ENCODE assay signal across 17 cellular contexts in genomic region chr7:38291117-38291647, GRCh38.
DNase-seq lines count a peak whose midpoint lies in the region; ATAC-seq, FAIRE-seq and TF ChIP-seq lines count a peak whose summit lies in the region.
"Had no signal": no experiment of that assay in that cellular context is flagged by ENCODE, and none has a peak within 500 bp of the region (broad histone marks: within the 10 kb centered on the region; RNA-seq: fewer than 3 reads in every experiment).

No MANE protein-coding gene starts in this region.

- WGBS in HepG2 (ENCODE audit: low lambda C conversion rate): 40% methylated on average over 7 of the region's 9 CpGs
- 75% methylated on average over 2 of the region's 9 CpGs for WGBS in right lobe of liver (ENCODE audit: insufficient coverage, low coverage, low lambda C conversion rate, missing lambda C conversion rate)
- 11% methylated on average over 9 of the region's 9 CpGs for WGBS in K562 (ENCODE audit: insufficient coverage, low coverage, missing lambda C conversion rate)

- H3K27me3 ChIP-seq in HepG2 (ENCODE audit: control insufficient read depth in 1 of 2, insufficient read depth in 2 of 2, low read length in 2 of 2) (no peaks in the 10 kb centered on the region), right lobe of liver (no peaks in the 10 kb centered on the region), K562 (ENCODE audit: control insufficient read depth in 2 of 2, insufficient read depth in 2 of 2, low read length in 2 of 2) (peaks cover 0 to 7% of the 10 kb centered on the region in 2 experiments; a peak in 3 of 5 replicates), right atrium auricular region (no peaks in the 10 kb centered on the region)
- H3K27me3 ChIP-seq: suprapubic skin had no signal

- CTCF ChIA-PET in HepG2 (lab: Yijun Ruan, JAX; ENCODE audit: low intra/inter-chr PET ratio, low total read pairs) (no interaction called here), K562 (lab: Yijun Ruan, JAX; ENCODE audit: low intra/inter-chr PET ratio) (no interaction called here)

- H3K4me2 ChIP-seq in HepG2 (ENCODE audit: low read depth, low read length) (no peak overlapping the region), K562 (ENCODE audit: insufficient read depth, low read length) (peak overlapping the region; percentile 27; the same call in 1 of the 2 replicates)

- FAIRE-seq in HepG2 (lab: Jason Lieb, UNC) (no peak), K562 (lab: Jason Lieb, UNC) (peak; percentile 73)

- H3K27ac ChIP-seq in HepG2 (ENCODE audit: extremely low read length, insufficient read depth, low read length): no peak overlapping the region
- no peak overlapping the region for H3K27ac ChIP-seq in right lobe of liver
- H3K27ac ChIP-seq in K562 (ENCODE audit: extremely low read depth, low read depth, low read length): no peak overlapping the region
- H3K27ac ChIP-seq in right atrium auricular region: no peak overlapping the region
- H3K27ac ChIP-seq: suprapubic skin had no signal

- H3K9me3 ChIP-seq in HepG2 (ENCODE audit: low read length): no peaks in the 10 kb centered on the region
- H3K9me3 ChIP-seq in right lobe of liver: no peaks in the 10 kb centered on the region
- H3K9me3 ChIP-seq in K562 (replicated peaks; ENCODE audit: control insufficient read depth, insufficient read depth, low read depth, low read length): no peaks in the 10 kb centered on the region
- no peaks in the 10 kb centered on the region for H3K9me3 ChIP-seq in right atrium auricular region
- H3K9me3 ChIP-seq: suprapubic skin had no signal

- TF ChIP-seq EP300 in HepG2 (IDR thresholded peaks at IDR 0.05; ENCODE audit: low read depth in 2 of 2, low read length in 2 of 2): no peak
- no peak for TF ChIP-seq EP300 in HepG2 (CRISPR knock-in tag; IDR thresholded peaks at IDR 0.05; ENCODE audit: borderline replicate concordance)
- no peak for TF ChIP-seq EP300 in K562 (IDR thresholded peaks at IDR 0.05; ENCODE audit: low read length)

- DNase-seq in HepG2 (ENCODE audit: low spot score) (no peak), right lobe of liver (no peak), NAMALWA (ENCODE audit: low spot score) (peak; percentile 28), K562 (ENCODE audit: extremely low read depth in 1 of 4, low spot score in 3 of 4) (peak in 3 of 4 experiments; percentile 17 to 39 (median 27)), right atrium auricular region (ENCODE audit: low spot score) (no peak), DMS 273 (lab: John Stamatoyannopoulos, UW; ENCODE audit: unreplicated experiment) (no peak)
- DNase-seq: activated naive CD8-positive, alpha-beta T cell treated with anti-CD3 and anti-CD28 coated beads, Interleukin-2, amount 10 ng/mL, durations not matched to agents 7 days and 5 days; CD4-positive, CD25-positive, alpha-beta regulatory T cell; DMS53; foreskin melanocyte; left colon; NCI-H2029 treated with DMSO at 0.1 percent for 48 hours; NCI-H446 treated with DMSO at 0.1 percent for 48 hours; SHP77 had no signal

- no peak overlapping the region for H3K4me3 ChIP-seq in HepG2 (replicated peaks in 1 of 3; ENCODE audit: insufficient read depth in 1 of 3, low read depth in 2 of 3, low read length in 3 of 3)
- no peak overlapping the region for H3K4me3 ChIP-seq in right lobe of liver
- no peak overlapping the region for H3K4me3 ChIP-seq in K562
- H3K4me3 ChIP-seq in right atrium auricular region: no peak overlapping the region
- H3K4me3 ChIP-seq: suprapubic skin had no signal

- H3K36me3 ChIP-seq in HepG2 (replicated peaks in 1 of 2; ENCODE audit: control insufficient read depth in 1 of 2, insufficient read depth in 2 of 2, low read length in 2 of 2): no peaks in the 10 kb centered on the region
- no peaks in the 10 kb centered on the region for H3K36me3 ChIP-seq in right lobe of liver
- no peaks in the 10 kb centered on the region for H3K36me3 ChIP-seq in K562 (ENCODE audit: control insufficient read depth, insufficient read depth, low read length)
- H3K36me3 ChIP-seq in right atrium auricular region: no peaks in the 10 kb centered on the region
- H3K36me3 ChIP-seq: suprapubic skin had no signal

- no peaks in the 10 kb centered on the region for H3K79me2 ChIP-seq in HepG2 (ENCODE audit: insufficient read depth, low read length)
- H3K79me2 ChIP-seq in K562 (ENCODE audit: control insufficient read depth, insufficient read depth, low read length): no peaks in the 10 kb centered on the region

- intact Hi-C loops in HepG2 (cut with micrococcal nuclease; ENCODE audit: unreplicated experiment) (no loop called here), right lobe of liver (cut with DNase I) (no loop called here), K562 (cut with micrococcal nuclease) (no loop called here)

- ATAC-seq in HepG2 (peak; percentile 51; the same call in 2 of the 3 replicates), right lobe of liver (no peak), K562 (peak; percentile 88), HG02798 (IDR thresholded peaks at IDR 0.05; ENCODE audit: poor library complexity, unreplicated experiment) (no peak), GM21423 (IDR thresholded peaks at IDR 0.05; ENCODE audit: unreplicated experiment) (no peak)
- ATAC-seq: left colon had no signal

- POLR2A ChIA-PET in HepG2 (lab: Yijun Ruan, JAX) (no interaction called here), K562 (lab: Yijun Ruan, JAX) (interaction anchor here (1.0 kb wide), 1 partner anchor 12 kb away, joined by 3 read pairs; no protein-coding TSS in a partner anchor)

- 0 out of 2 replicates have a peak, but pooled peaks have one; percentile 11 for TF ChIP-seq CTCF in HepG2 (CRISPR knock-in tag; IDR thresholded peaks at IDR 0.05)
- no peak for TF ChIP-seq CTCF in right lobe of liver (IDR thresholded peaks at IDR 0.05)
- peak; percentile 45 to 63 (median 53) for TF ChIP-seq CTCF in K562 (IDR thresholded peaks at IDR 0.05 in 2 of 3, conservative IDR thresholded peaks at IDR 0.05 in 1 of 3; ENCODE audit: insufficient read depth in 2 of 3, low read depth in 1 of 3, low read length in 3 of 3)
- no peak for TF ChIP-seq CTCF in right atrium auricular region (IDR thresholded peaks at IDR 0.05)

- H4K20me1 ChIP-seq in HepG2 (ENCODE audit: insufficient read depth, low read length) (no peaks in the 10 kb centered on the region), K562 (replicated peaks; ENCODE audit: control insufficient read depth, insufficient read depth, low read length) (no peaks in the 10 kb centered on the region)

- TF ChIP-seq RAD21 in HepG2 (CRISPR knock-in tag; IDR thresholded peaks at IDR 0.05): no peak
- TF ChIP-seq RAD21 in K562 (CRISPR knock-in tag; conservative IDR thresholded peaks at IDR 0.05 in 1 of 2, IDR thresholded peaks at IDR 0.05 in 1 of 2): peak in 1 of 2 experiments; percentile 24; a peak in 1 of 4 replicates

- BruUV-seq in HepG2 (replicated peaks; lab: Mats Ljungman, UMichigan) (no TSS peak), K562 (replicated peaks; lab: Mats Ljungman, UMichigan) (no TSS peak)

- H3K9ac ChIP-seq in HepG2 (ENCODE audit: insufficient read depth, low read depth, low read length): no peak overlapping the region
- no peak overlapping the region for H3K9ac ChIP-seq in K562 (ENCODE audit: insufficient read depth in 1 of 2, low read depth in 2 of 2, low read length in 2 of 2)

- TF ChIP-seq POLR2A in HepG2 (IDR thresholded peaks at IDR 0.05; ENCODE audit: insufficient read depth in 1 of 2, low read depth in 2 of 2, low read length in 2 of 2) (no peak), right lobe of liver (IDR thresholded peaks at IDR 0.05) (no peak), K562 (conservative IDR thresholded peaks at IDR 0.05) (no peak)

- H2AFZ ChIP-seq in HepG2 (ENCODE audit: low read length): no peak overlapping the region
- peak overlapping the region; percentile 51 for H2AFZ ChIP-seq in K562 (ENCODE audit: low read depth, low read length)

- no peaks in the 10 kb centered on the region for H3K9me1 ChIP-seq in K562 (ENCODE audit: control insufficient read depth, insufficient read depth, low read length)

- in situ Hi-C loops in HepG2 (cut with HindIII; ENCODE audit: extremely low pct_ligation_motif_present, low pct_unique_long_range_greater_than_20kb) (no loop called here), K562 (cut with MboI) (no loop called here)

- H3K4me1 ChIP-seq in HepG2 (ENCODE audit: insufficient read depth, low read length) (no peaks in the 10 kb centered on the region), right lobe of liver (no peaks in the 10 kb centered on the region), K562 (replicated peaks in 1 of 2; ENCODE audit: control insufficient read depth in 2 of 2, insufficient read depth in 2 of 2, low read length in 2 of 2) (peaks cover 0 to 3% of the 10 kb centered on the region in 2 experiments; a peak in 1 of 5 replicates), right atrium auricular region (no peaks in the 10 kb centered on the region)
- H3K4me1 ChIP-seq: suprapubic skin had no signal

TF ChIP-seq in HepG2, 621 proteins besides CTCF, POLR2A, EP300 and RAD21 (continues in another document):
- TF ChIP-seq KDM4B (CRISPR knock-in tag; IDR thresholded peaks at IDR 0.05): no peak
- no peak for TF ChIP-seq ZSCAN25 (CRISPR knock-in tag; IDR thresholded peaks at IDR 0.05)
- no peak for TF ChIP-seq ONECUT2 (CRISPR knock-in tag; IDR thresholded peaks at IDR 0.05)
- no peak for TF ChIP-seq ZSCAN22 (CRISPR knock-in tag; IDR thresholded peaks at IDR 0.05)
- no peak for TF ChIP-seq GTF3A (CRISPR knock-in tag; conservative IDR thresholded peaks at IDR 0.05)
- no peak for TF ChIP-seq CHCHD3 (CRISPR knock-in tag; IDR thresholded peaks at IDR 0.05)
- no peak for TF ChIP-seq IRF2 (CRISPR knock-in tag; IDR thresholded peaks at IDR 0.05)
- no peak for TF ChIP-seq MIXL1 (CRISPR knock-in tag; IDR thresholded peaks at IDR 0.05)
- TF ChIP-seq KAT7 (CRISPR knock-in tag; IDR thresholded peaks at IDR 0.05; ENCODE audit: borderline replicate concordance): no peak
- no peak for TF ChIP-seq GATAD2A (CRISPR knock-in tag; IDR thresholded peaks at IDR 0.05)

TF ChIP-seq in K562, 482 proteins besides CTCF, POLR2A, EP300 and RAD21 (continues in another document):
- no peak for TF ChIP-seq SIN3A (IDR thresholded peaks at IDR 0.05; ENCODE audit: borderline replicate concordance in 2 of 2, control insufficient read depth in 1 of 2, low read depth in 2 of 2, low read length in 2 of 2)
- TF ChIP-seq ETV6 (IDR thresholded peaks at IDR 0.05; ENCODE audit: borderline replicate concordance in 1 of 2, low read depth in 2 of 2, low read length in 1 of 2): no peak
- TF ChIP-seq ETV6 (CRISPR knock-in tag; IDR thresholded peaks at IDR 0.05; ENCODE audit: borderline replicate concordance): no peak
- no peak for TF ChIP-seq SRSF7 (optimal IDR thresholded peaks at IDR 0.05; ENCODE audit: low read depth, low read length)
- no peak for TF ChIP-seq SRF (CRISPR knock-in tag; IDR thresholded peaks at IDR 0.05)
- TF ChIP-seq NR3C1 (CRISPR knock-in tag; IDR thresholded peaks at IDR 0.05): no peak
- TF ChIP-seq CEBPB (tag; IDR thresholded peaks at IDR 0.05): 0 out of 2 replicates have a peak, but pooled peaks have one; percentile 4

Comparison
In these comparisons a context has a peak if more than half of its experiments do, and no peak if none do; other contexts are left out.
1. ATAC-seq: peak in HepG2 (single experiment) and K562 (single experiment); none in right lobe of liver (0 of 4), HG02798 (single experiment) and GM21423 (single experiment).
2. CTCF ChIP-seq: peak in HepG2 (single experiment) and K562 (3 of 3); none in right lobe of liver (0 of 4) and right atrium auricular region (0 of 2).
3. DNase-seq: peak in NAMALWA (single experiment) and K562 (3 of 4); none in HepG2 (single experiment), right lobe of liver (0 of 3), right atrium auricular region (single experiment) and DMS 273 (single experiment).
4. Of the 241 proteins assayed by ChIP-seq in both HepG2 and K562: peak only in HepG2: none; only in K562: BHLHE40 and CEBPB; in both: CTCF; in neither: 236; mixed calls (peak in some experiments, not most) for 2.